ENCODE assay signal across 9 cellular contexts in genomic region chr15:96345560-96346389, GRCh38. TPM values are rescaled to one million over a fixed set of nuclear protein-coding genes. Genes with fewer than 3 reads are reported as not detected.
DNase-seq lines count a peak whose midpoint lies in the region; ATAC-seq and TF ChIP-seq lines count a peak whose summit lies in the region.
"Had no signal": no experiment of that assay in that cellular context is flagged by ENCODE, and none has a peak within 500 bp of the region (broad histone marks: within the 10 kb centered on the region; RNA-seq: fewer than 3 reads in every experiment).

No MANE protein-coding gene starts in this region.

- intact Hi-C loops in CD4-positive, alpha-beta memory T cell (cut with micrococcal nuclease) = no loop called here

- H3K4me3 ChIP-seq in GM12875 (ENCODE audit: low read depth, low read length) (no peak overlapping the region), cardiac fibroblast (replicated peaks in 1 of 2; ENCODE audit: low read depth in 2 of 2, low read length in 2 of 2) (peak overlapping the region; percentile 34 to 54)
- H3K4me3 ChIP-seq in CD4-positive, alpha-beta memory T cell (ENCODE audit: low read length in 2 of 2) = no peak overlapping the region

- H3K27me3 Mint-ChIP-seq in CD4-positive, alpha-beta memory T cell = peaks cover 79 to 80% of the 10 kb centered on the region in 2 donors

- peak; percentile 53 for ATAC-seq in HG02798 (IDR thresholded peaks at IDR 0.05; ENCODE audit: poor library complexity, unreplicated experiment)

- peak; percentile 41 for TF ChIP-seq CTCF in GM12875 (IDR thresholded peaks at IDR 0.05; ENCODE audit: borderline replicate concordance, insufficient read depth, low read depth, low read length)
- TF ChIP-seq CTCF in cardiac fibroblast (IDR thresholded peaks at IDR 0.05; ENCODE audit: low read depth, low read length) = peak; percentile 51

- H3K4me1 Mint-ChIP-seq in CD4-positive, alpha-beta memory T cell = peaks cover 0 to 7% (median 2%) of the 10 kb centered on the region in 4 donors

- peak overlapping the region; percentile 35 for H3K27ac ChIP-seq in substantia nigra (ENCODE audit: low read depth, low read length, poor library complexity, severe bottlenecking)
- H3K27ac ChIP-seq in CD4-positive, alpha-beta memory T cell (ENCODE audit: low read depth, low read length) = no peak overlapping the region

- POLR2A ChIA-PET in CD4-positive, alpha-beta memory T cell (lab: Charles Lee; ENCODE audit: partially characterized antibody) = no interaction called here

- H3K4me1 ChIP-seq in CD4-positive, alpha-beta memory T cell (ENCODE audit: insufficient read depth, low read length) = no peaks in the 10 kb centered on the region

- H3K36me3 Mint-ChIP-seq in CD4-positive, alpha-beta memory T cell = peaks cover 0 to 13% of the 10 kb centered on the region in 2 donors

- H3K27ac Mint-ChIP-seq in CD4-positive, alpha-beta memory T cell = peak overlapping the region in 1 of 7 donors; percentile 4
- H3K27ac Mint-ChIP-seq: activated naive CD4-positive, alpha-beta T cell treated with anti-CD3 and anti-CD28 coated beads, Interleukin-2, amount 50 U/mL, for 24 hours had no signal

- H3K9me3 Mint-ChIP-seq in CD4-positive, alpha-beta memory T cell = peaks cover 0 to 42% (median 21%) of the 10 kb centered on the region in 8 donors
- H3K9me3 Mint-ChIP-seq: activated naive CD4-positive, alpha-beta T cell treated with anti-CD3 and anti-CD28 coated beads, Interleukin-2, amount 50 U/mL, for 24 hours had no signal

- CTCF ChIA-PET in CD4-positive, alpha-beta memory T cell (lab: Charles Lee; ENCODE audit: partially characterized antibody) = interaction anchor here (1.4 kb wide), 1 partner anchor 1086 kb away, joined by 4 read pairs; no protein-coding TSS in a partner anchor

- H3K36me3 ChIP-seq in CD4-positive, alpha-beta memory T cell (ENCODE audit: insufficient read depth, low read length) = no peaks in the 10 kb centered on the region

- DNase-seq in NCI-H748 treated with DMSO at 0.1 percent for 48 hours (lab: John Stamatoyannopoulos, UW) = peak; percentile 28
- peak; percentile 87 to 90 for DNase-seq in cardiac fibroblast (ENCODE audit: low read depth in 2 of 2)
- DNase-seq in kidney tubule cell (ENCODE audit: low spot score) = peak; percentile 84
- DNase-seq in substantia nigra (lab: John Stamatoyannopoulos, UW) = peak in 44 of 49 donors; percentile 21 to 89 (median 68)
- DNase-seq in CD4-positive, alpha-beta memory T cell = no peak
- DNase-seq in amniotic stem cell (lab: John Stamatoyannopoulos, UW) = no peak

- H3K4me3 Mint-ChIP-seq in CD4-positive, alpha-beta memory T cell = no peak overlapping the region
- H3K4me3 Mint-ChIP-seq: activated naive CD4-positive, alpha-beta T cell treated with anti-CD3 and anti-CD28 coated beads, Interleukin-2, amount 50 U/mL, for 24 hours had no signal

- peaks cover 39% of the 10 kb centered on the region for H3K27me3 ChIP-seq in CD4-positive, alpha-beta memory T cell (ENCODE audit: insufficient read depth, low read length)

- H3K9me3 ChIP-seq in CD4-positive, alpha-beta memory T cell (ENCODE audit: control insufficient read depth in 1 of 2, low read length in 2 of 2) = no peaks in the 10 kb centered on the region

RNA-seq across cellular contexts. Expression of gene NR2F2, which starts 15.3 kb away (rescaled TPM):
- total RNA-seq in CD4-positive, alpha-beta memory T cell = not detected
- not detected for polyA plus RNA-seq in CD4-positive, alpha-beta memory T cell

Comparison
In these comparisons a context has a peak if more than half of its experiments do, and no peak if none do; other contexts are left out.
1. H3K4me3 ChIP-seq: peak in cardiac fibroblast (2 of 2); none in GM12875 (single experiment) and CD4-positive, alpha-beta memory T cell (0 of 2).
2. DNase-seq: peak in NCI-H748 treated with DMSO at 0.1 percent for 48 hours (single experiment), cardiac fibroblast (2 of 2), kidney tubule cell (single experiment) and substantia nigra (44 of 49); none in CD4-positive, alpha-beta memory T cell (0 of 5) and amniotic stem cell (single experiment).